28 cellular contexts compared by ENCODE assay signal in genomic region chr6:28373925-28374324, GRCh38.
"Had no signal": no experiment of that assay in that cellular context is flagged by ENCODE, and none has a peak within 500 bp of the region (broad histone marks: within the 10 kb centered on the region; RNA-seq: fewer than 3 reads in every experiment).

No MANE protein-coding gene starts in this region.

- H3K4me1 ChIP-seq: colonic mucosa, esophagus muscularis mucosa, esophagus squamous epithelium, foreskin keratinocyte, gastrocnemius medialis, gastroesophageal sphincter, heart left ventricle, heart right ventricle had no signal

- H3K27ac Mint-ChIP-seq: dendritic cell treated with granulocyte-macrophage colony-stimulating factor and Interleukin-4, amounts not matched to agents 40 ng/mL and 50 ng/mL, for 4 days; effector memory CD8-positive, alpha-beta T cell had no signal

- H3K9me3 Mint-ChIP-seq: dendritic cell treated with granulocyte-macrophage colony-stimulating factor and Interleukin-4, amounts not matched to agents 40 ng/mL and 50 ng/mL, for 4 days; effector memory CD8-positive, alpha-beta T cell had no signal

- H3K27me3 ChIP-seq: colonic mucosa, dorsolateral prefrontal cortex, esophagus muscularis mucosa, esophagus squamous epithelium, foreskin keratinocyte, gastrocnemius medialis, gastroesophageal sphincter, heart left ventricle, heart right ventricle had no signal

- H3K9me3 ChIP-seq: colonic mucosa, esophagus muscularis mucosa, gastrocnemius medialis, gastroesophageal sphincter had no signal

- FAIRE-seq: colon, endometrium, endothelial cell of umbilical vein, frontal cortex had no signal

- H3K4me3 Mint-ChIP-seq: dendritic cell treated with granulocyte-macrophage colony-stimulating factor and Interleukin-4, amounts not matched to agents 40 ng/mL and 50 ng/mL, for 4 days; effector memory CD8-positive, alpha-beta T cell had no signal

- ATAC-seq: effector memory CD8-positive, alpha-beta T cell; esophagus mucosa; foreskin keratinocyte; gastrocnemius medialis; gastroesophageal sphincter; heart left ventricle; heart right ventricle had no signal

- H3K4me3 ChIP-seq: colonic mucosa, coronary artery, dorsolateral prefrontal cortex, esophagus muscularis mucosa, esophagus squamous epithelium, gastrocnemius medialis, gastroesophageal sphincter, heart left ventricle, heart right ventricle had no signal

- DNase-seq: colonic mucosa; cortex of kidney; dermis blood vessel endothelial cell; dorsolateral prefrontal cortex; effector CD4-positive, alpha-beta T cell; effector CD8-positive, alpha-beta T cell; effector memory CD4-positive, alpha-beta T cell; effector memory CD8-positive, alpha-beta T cell; erythroblast; esophagus squamous epithelium; foreskin fibroblast; foreskin keratinocyte; foreskin melanocyte; gastrocnemius medialis; glutamatergic neuron; head of caudate nucleus; heart left ventricle; heart right ventricle had no signal

- H3K27me3 Mint-ChIP-seq: dendritic cell treated with granulocyte-macrophage colony-stimulating factor and Interleukin-4, amounts not matched to agents 40 ng/mL and 50 ng/mL, for 4 days; effector memory CD8-positive, alpha-beta T cell had no signal

- H3K36me3 ChIP-seq: colonic mucosa had no signal

- H3K27ac ChIP-seq: colonic mucosa, coronary artery, dorsolateral prefrontal cortex, epithelial cell of prostate, esophagus muscularis mucosa, esophagus squamous epithelium, foreskin keratinocyte, gastrocnemius medialis, gastroesophageal sphincter, heart left ventricle, heart right ventricle had no signal
